17 cellular contexts compared by ENCODE assay signal in the genomic region with DNA sequence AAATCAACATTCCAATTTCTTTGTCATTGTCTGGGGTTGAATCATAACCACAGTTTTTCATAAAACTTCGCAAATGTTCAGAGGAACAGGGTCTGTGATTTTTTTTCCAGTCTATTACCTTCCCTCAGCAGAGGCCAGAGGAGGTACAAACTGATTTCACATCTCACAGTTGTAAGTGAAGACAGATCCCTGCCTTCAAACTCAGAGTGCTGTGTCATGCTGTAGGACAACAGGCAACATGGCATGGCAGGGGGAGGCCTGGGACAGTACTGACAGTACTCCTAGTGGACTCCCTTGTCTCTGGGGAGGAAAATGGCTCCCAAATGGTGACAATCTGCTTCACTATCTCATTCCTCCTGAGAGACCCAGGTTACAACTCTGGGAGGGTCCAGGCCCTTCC.
DNase-seq lines count a peak whose midpoint lies in the region; ATAC-seq and TF ChIP-seq lines count a peak whose summit lies in the region.
"Had no signal": no experiment of that assay in that cellular context is flagged by ENCODE, and none has a peak within 500 bp of the region (broad histone marks: within the 10 kb centered on the region; RNA-seq: fewer than 3 reads in every experiment).

No MANE protein-coding gene starts in this region.

- H3K9ac ChIP-seq in fibroblast of lung (ENCODE audit: insufficient read depth, low read length) (no peak overlapping the region), skeletal muscle satellite cell (ENCODE audit: low read depth, low read length) (peak overlapping the region; percentile 53)

- H2AFZ ChIP-seq in fibroblast of lung (ENCODE audit: low read length) = no peak overlapping the region

- H3K4me1 ChIP-seq in SJCRH30 (peaks cover 40% of the 10 kb centered on the region), fibroblast of lung (ENCODE audit: control insufficient read depth, extremely low read depth, insufficient read depth, low read length) (no peaks in the 10 kb centered on the region), skeletal muscle satellite cell (ENCODE audit: control insufficient read depth, insufficient read depth, low read length) (peaks cover 23% of the 10 kb centered on the region)
- H3K4me1 ChIP-seq: upper lobe of right lung had no signal

- H3K27ac ChIP-seq in SJCRH30 (peak overlapping the region; percentile 84), fibroblast of lung (ENCODE audit: insufficient read depth, low read length) (no peak overlapping the region)
- H3K27ac ChIP-seq: upper lobe of right lung had no signal

- H3K79me2 ChIP-seq in fibroblast of lung (ENCODE audit: control insufficient read depth, insufficient read depth, low read length) = no peaks in the 10 kb centered on the region

- H3K4me2 ChIP-seq in fibroblast of lung (ENCODE audit: extremely low read depth, insufficient read depth, low read length) (no peak overlapping the region), skeletal muscle satellite cell (ENCODE audit: low read length) (no peak overlapping the region)

- H3K36me3 ChIP-seq in SJCRH30 (no peaks in the 10 kb centered on the region), fibroblast of lung (ENCODE audit: control insufficient read depth, insufficient read depth, low read length) (no peaks in the 10 kb centered on the region), skeletal muscle satellite cell (ENCODE audit: insufficient read depth, low read length) (no peaks in the 10 kb centered on the region)
- H3K36me3 ChIP-seq: upper lobe of right lung had no signal

- DNase-seq in GM03348 (ENCODE audit: low spot score) (peak; percentile 80), SJCRH30 (no peak), fibroblast of lung (ENCODE audit: low read depth in 2 of 2) (peak; percentile 6 to 88)
- DNase-seq in activated CD8-positive, alpha-beta memory T cell treated with anti-CD3 and anti-CD28 coated beads for 24 hours = no peak
- DNase-seq: activated naive CD4-positive, alpha-beta T cell treated with Interleukin-2 at 50 U/mL for 16 hours; effector memory CD8-positive, alpha-beta T cell; immature natural killer cell; MM.1S; NCI-H2029 treated with DMSO at 0.1 percent for 48 hours; NCI-H69; small intestine; stimulated activated naive CD4-positive, alpha-beta T cell treated with Interleukin-2 at 50 U/mL for 16 hours; upper lobe of right lung had no signal

- no peak overlapping the region for H3K4me3 ChIP-seq in SJCRH30
- no peak overlapping the region for H3K4me3 ChIP-seq in fibroblast of lung (replicated peaks in 1 of 4; ENCODE audit: control extremely low read depth in 1 of 4, insufficient read depth in 1 of 4, low read depth in 3 of 4, low read length in 4 of 4)
- no peak overlapping the region for H3K4me3 ChIP-seq in skeletal muscle satellite cell (ENCODE audit: low read length)
- H3K4me3 ChIP-seq: upper lobe of right lung had no signal

- H3K27me3 ChIP-seq in SJCRH30 = no peaks in the 10 kb centered on the region
- peaks cover 2% of the 10 kb centered on the region for H3K27me3 ChIP-seq in fibroblast of lung (ENCODE audit: control insufficient read depth, insufficient read depth, low read length)
- peaks cover 3% of the 10 kb centered on the region for H3K27me3 ChIP-seq in skeletal muscle satellite cell (ENCODE audit: control insufficient read depth, insufficient read depth, low read length)
- H3K27me3 ChIP-seq: upper lobe of right lung had no signal

- H3K9me3 ChIP-seq in SJCRH30 (replicated peaks) = no peaks in the 10 kb centered on the region
- H3K9me3 ChIP-seq in fibroblast of lung (ENCODE audit: control insufficient read depth, insufficient read depth, low read depth, low read length) = no peaks in the 10 kb centered on the region
- H3K9me3 ChIP-seq in skeletal muscle satellite cell (replicated peaks; ENCODE audit: low read length) = no peaks in the 10 kb centered on the region
- H3K9me3 ChIP-seq: upper lobe of right lung had no signal

- H4K20me1 ChIP-seq in fibroblast of lung (ENCODE audit: control insufficient read depth, extremely low read depth, insufficient read depth, low read length) = no peaks in the 10 kb centered on the region

- ATAC-seq in GM18909 (IDR thresholded peaks at IDR 0.05; ENCODE audit: poor library complexity, unreplicated experiment) (no peak), HG02571 (IDR thresholded peaks at IDR 0.05; ENCODE audit: unreplicated experiment) (no peak)
- ATAC-seq: effector memory CD8-positive, alpha-beta T cell; Panc1; upper lobe of right lung had no signal

- TF ChIP-seq CTCF in fibroblast of lung (conservative IDR thresholded peaks at IDR 0.05 in 1 of 2, IDR thresholded peaks at IDR 0.05 in 1 of 2; ENCODE audit: low read depth in 1 of 2, low read length in 2 of 2) = no peak

Comparison
In these comparisons a context has a peak if more than half of its experiments do, and no peak if none do; other contexts are left out.
1. DNase-seq: peak in GM03348 (single experiment) and fibroblast of lung (2 of 2); none in SJCRH30 (0 of 2) and activated CD8-positive, alpha-beta memory T cell treated with anti-CD3 and anti-CD28 coated beads for 24 hours (single experiment).